8 cellular contexts compared by ENCODE assay signal in the genomic region with DNA sequence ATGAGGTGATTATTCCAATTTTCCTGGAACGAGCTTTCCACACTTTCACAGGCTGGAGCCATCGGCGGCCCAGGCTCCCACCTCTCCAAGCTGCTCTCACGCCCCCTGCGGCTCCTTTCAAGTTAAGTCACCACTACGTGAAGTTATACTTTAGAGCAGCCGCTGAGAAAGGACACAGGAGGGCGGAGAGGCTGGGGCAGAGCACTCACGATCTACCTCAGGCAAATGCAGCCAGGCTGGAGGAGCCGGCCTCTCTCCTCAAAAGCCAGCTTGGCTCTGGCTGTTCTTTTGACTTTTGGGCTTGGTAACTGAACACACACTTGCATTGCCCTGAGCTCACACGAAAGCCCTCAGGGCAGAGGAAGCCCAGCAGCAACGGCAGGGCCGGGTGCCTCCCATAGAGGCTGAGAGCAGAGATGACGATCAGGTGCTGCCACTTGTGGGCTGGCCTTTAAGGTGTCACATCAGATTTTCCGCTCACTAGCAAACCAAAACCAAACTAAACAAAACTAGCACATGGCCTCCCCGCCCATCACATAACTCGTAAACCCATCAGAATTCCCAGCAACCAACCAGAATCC.
DNase-seq lines count a peak whose midpoint lies in the region; ATAC-seq and TF ChIP-seq lines count a peak whose summit lies in the region.

No MANE protein-coding gene starts in this region.

- H3K9me3 ChIP-seq in breast epithelium (no peaks in the 10 kb centered on the region), muscle layer of duodenum (ENCODE audit: control insufficient read depth in 1 of 2, low read length in 2 of 2) (no peaks in the 10 kb centered on the region)

- no peaks in the 10 kb centered on the region for H3K4me1 ChIP-seq in breast epithelium
- peaks cover 7 to 55% of the 10 kb centered on the region in 2 donors for H3K4me1 ChIP-seq in muscle layer of duodenum (ENCODE audit: control insufficient read depth in 1 of 2, insufficient read depth in 2 of 2, low read length in 2 of 2)

- TF ChIP-seq CTCF in breast epithelium (IDR thresholded peaks at IDR 0.05): no peak

- peak; percentile 82 for ATAC-seq in stimulated activated naive CD8-positive, alpha-beta T cell treated with anti-CD3 and anti-CD28 coated beads, Interleukin-15, Interleukin-2, amounts not matched to agents 100 U/mL and 50 U/mL, for 24 hours
- ATAC-seq in GM18907 (IDR thresholded peaks at IDR 0.05; ENCODE audit: unreplicated experiment): no peak

- no peak for TF ChIP-seq POLR2A in breast epithelium (IDR thresholded peaks at IDR 0.05)

- no peak overlapping the region for H3K27ac ChIP-seq in breast epithelium
- peak overlapping the region; percentile 5 for H3K27ac ChIP-seq in muscle layer of duodenum (ENCODE audit: low read length)

- peak overlapping the region in 1 of 3 donors; percentile 9 for H3K4me3 ChIP-seq in breast epithelium
- no peak overlapping the region for H3K4me3 ChIP-seq in muscle layer of duodenum (ENCODE audit: low read depth in 1 of 2, low read length in 2 of 2)

- in situ Hi-C loops in T47D (cut with HindIII; ENCODE audit: low pct_unique_long_range_greater_than_20kb, low sequenced_read_pairs): no loop called here

- peak; percentile 84 to 87 for DNase-seq in T47D (ENCODE audit: low read depth in 1 of 2, low spot score in 1 of 2)
- no peak for DNase-seq in breast epithelium (ENCODE audit: low spot score in 2 of 2)
- peak; percentile 26 for DNase-seq in T1000 (lab: John Stamatoyannopoulos, UW)
- peak; percentile 77 for DNase-seq in astrocyte of the hippocampus (ENCODE audit: low read depth, low spot score)
- peak; percentile 78 for DNase-seq in stimulated activated naive CD8-positive, alpha-beta T cell treated with anti-CD3 and anti-CD28 coated beads, Interleukin-15, Interleukin-2, amounts not matched to agents 100 U/mL and 50 U/mL, for 24 hours
- DNase-seq in D341Med (ENCODE audit: low spot score): no peak

- intact Hi-C loops in breast epithelium (cut with DNase I; ENCODE audit: low total_unique reads): no loop called here

- no peaks in the 10 kb centered on the region for H3K27me3 ChIP-seq in breast epithelium
- no peaks in the 10 kb centered on the region for H3K27me3 ChIP-seq in muscle layer of duodenum (ENCODE audit: low read depth, low read length)

- H3K36me3 ChIP-seq in breast epithelium: no peaks in the 10 kb centered on the region
- H3K36me3 ChIP-seq in muscle layer of duodenum (ENCODE audit: control insufficient read depth in 1 of 2, insufficient read depth in 2 of 2, low read length in 2 of 2): no peaks in the 10 kb centered on the region

Comparison
In these comparisons a context has a peak if more than half of its experiments do, and no peak if none do; other contexts are left out.
1. DNase-seq: peak in T47D (2 of 2), T1000 (single experiment), astrocyte of the hippocampus (single experiment) and stimulated activated naive CD8-positive, alpha-beta T cell treated with anti-CD3 and anti-CD28 coated beads, Interleukin-15, Interleukin-2, amounts not matched to agents 100 U/mL and 50 U/mL, for 24 hours (single experiment); none in breast epithelium (0 of 2) and D341Med (single experiment).